In genomic region chr18:74331404-74331803, GRCh38 we compare ENCODE assay signal across 8 cellular contexts. TPM values are rescaled to one million over a fixed set of nuclear protein-coding genes. Genes with fewer than 3 reads are reported as not detected.
DNase-seq lines count a peak whose midpoint lies in the region; TF ChIP-seq lines count a peak whose summit lies in the region.

No MANE protein-coding gene starts in this region.

- peak; percentile 36 to 44 for TF ChIP-seq CTCF in brain (conservative IDR thresholded peaks at IDR 0.05)

- peak; percentile 23; the same call in 1 of the 2 replicates for TF ChIP-seq RAD21 in Ishikawa (IDR thresholded peaks at IDR 0.05; ENCODE audit: low read depth)

- intact Hi-C loops in activated naive CD4-positive, alpha-beta T cell treated with anti-CD3 and anti-CD28 coated beads for 36 hours (cut with micrococcal nuclease), result loop anchor here (1.0 kb wide), 1 partner anchor 135 kb away; no protein-coding TSS in a partner anchor

- no peak overlapping the region for H3K27ac Mint-ChIP-seq in brain
- H3K27ac Mint-ChIP-seq in activated naive CD4-positive, alpha-beta T cell treated with anti-CD3 and anti-CD28 coated beads for 36 hours, result no peak overlapping the region
- no peak overlapping the region for H3K27ac Mint-ChIP-seq in T-helper 2 cell treated with Interferon-gamma antibody and Interleukin-4, amounts not matched to agents 5 μg/mL and 100 μg/mL, for 36 hours

- no peaks in the 10 kb centered on the region for H3K36me3 Mint-ChIP-seq in brain
- no peaks in the 10 kb centered on the region for H3K36me3 Mint-ChIP-seq in activated naive CD4-positive, alpha-beta T cell treated with anti-CD3 and anti-CD28 coated beads for 36 hours (ENCODE audit: low read depth)
- H3K36me3 Mint-ChIP-seq in T-helper 2 cell treated with Interferon-gamma antibody and Interleukin-4, amounts not matched to agents 5 μg/mL and 100 μg/mL, for 36 hours (ENCODE audit: low read depth), result no peaks in the 10 kb centered on the region

- CTCF ChIA-PET in activated naive CD4-positive, alpha-beta T cell treated with anti-CD3 and anti-CD28 coated beads for 36 hours (lab: Charles Lee), result interaction anchor here (1.0 kb wide), 1 partner anchor 10 kb away, joined by 3 read pairs; no protein-coding TSS in a partner anchor

- H3K4me1 Mint-ChIP-seq in brain, result no peaks in the 10 kb centered on the region
- H3K4me1 Mint-ChIP-seq in activated naive CD4-positive, alpha-beta T cell treated with anti-CD3 and anti-CD28 coated beads for 36 hours (ENCODE audit: low read depth), result no peaks in the 10 kb centered on the region
- no peaks in the 10 kb centered on the region for H3K4me1 Mint-ChIP-seq in T-helper 2 cell treated with Interferon-gamma antibody and Interleukin-4, amounts not matched to agents 5 μg/mL and 100 μg/mL, for 36 hours (ENCODE audit: low read depth)

- H3K36me3 ChIP-seq in MG63, result no peaks in the 10 kb centered on the region

- DNase-seq in GM03348 (ENCODE audit: low spot score) (peak; percentile 44), myocyte (ENCODE audit: low read depth) (peak; percentile 64), MG63 (no peak), NCI-H2227 (lab: John Stamatoyannopoulos, UW; ENCODE audit: unreplicated experiment) (no peak)
- no peak for DNase-seq in activated naive CD4-positive, alpha-beta T cell treated with anti-CD3 and anti-CD28 coated beads for 36 hours
- no peak for DNase-seq in T-helper 2 cell treated with Interferon-gamma antibody and Interleukin-4, amounts not matched to agents 5 μg/mL and 100 μg/mL, for 36 hours (ENCODE audit: low spot score)

- no peaks in the 10 kb centered on the region for H3K27me3 ChIP-seq in MG63

- H3K4me3 Mint-ChIP-seq in brain, result no peak overlapping the region
- H3K4me3 Mint-ChIP-seq in activated naive CD4-positive, alpha-beta T cell treated with anti-CD3 and anti-CD28 coated beads for 36 hours, result no peak overlapping the region
- no peak overlapping the region for H3K4me3 Mint-ChIP-seq in T-helper 2 cell treated with Interferon-gamma antibody and Interleukin-4, amounts not matched to agents 5 μg/mL and 100 μg/mL, for 36 hours

- H3K4me3 ChIP-seq in MG63, result no peak overlapping the region

- no peaks in the 10 kb centered on the region for H3K9me3 ChIP-seq in MG63

- no peaks in the 10 kb centered on the region for H3K9me3 Mint-ChIP-seq in brain
- no peaks in the 10 kb centered on the region for H3K9me3 Mint-ChIP-seq in activated naive CD4-positive, alpha-beta T cell treated with anti-CD3 and anti-CD28 coated beads for 36 hours
- no peaks in the 10 kb centered on the region for H3K9me3 Mint-ChIP-seq in T-helper 2 cell treated with Interferon-gamma antibody and Interleukin-4, amounts not matched to agents 5 μg/mL and 100 μg/mL, for 36 hours

- H3K27me3 Mint-ChIP-seq in brain, result peaks cover 9% of the 10 kb centered on the region
- peaks cover 6% of the 10 kb centered on the region for H3K27me3 Mint-ChIP-seq in activated naive CD4-positive, alpha-beta T cell treated with anti-CD3 and anti-CD28 coated beads for 36 hours (ENCODE audit: low read depth)
- peaks cover 9% of the 10 kb centered on the region for H3K27me3 Mint-ChIP-seq in T-helper 2 cell treated with Interferon-gamma antibody and Interleukin-4, amounts not matched to agents 5 μg/mL and 100 μg/mL, for 36 hours (ENCODE audit: low read depth)

- TF ChIP-seq EP300 in Ishikawa (IDR thresholded peaks at IDR 0.05; ENCODE audit: borderline replicate concordance), result no peak

TF ChIP-seq in Ishikawa, 13 proteins besides CTCF, POLR2A, EP300 and RAD21:
- TF ChIP-seq NFIC (IDR thresholded peaks at IDR 0.05) (no peak), MAX (IDR thresholded peaks at IDR 0.05) (no peak), ZBTB7A (IDR thresholded peaks at IDR 0.05; ENCODE audit: low read depth) (no peak), REST (IDR thresholded peaks at IDR 0.05; ENCODE audit: low read depth) (no peak), CREB1 (IDR thresholded peaks at IDR 0.05; ENCODE audit: low read depth) (no peak), USF1 (IDR thresholded peaks at IDR 0.05) (no peak), TAF1 (IDR thresholded peaks at IDR 0.05; ENCODE audit: low read depth) (no peak), YY1 (IDR thresholded peaks at IDR 0.05; ENCODE audit: low read depth) (no peak), TEAD4 (IDR thresholded peaks at IDR 0.05) (no peak), FOXM1 (IDR thresholded peaks at IDR 0.05; ENCODE audit: borderline replicate concordance, low read depth) (no peak), EGR1 (IDR thresholded peaks at IDR 0.05) (no peak), CEBPB (IDR thresholded peaks at IDR 0.05) (no peak), TCF12 (IDR thresholded peaks at IDR 0.05; ENCODE audit: low read depth) (no peak)

RNA-seq across cellular contexts. Expression of gene C18orf63, which starts 15.8 kb away (rescaled TPM):
- polyA plus RNA-seq in brain (ENCODE audit: insufficient read depth, low read depth, low replicate concordance), result not detected
- total RNA-seq in myocyte, result not detected in 2 replicates
- not detected for polyA plus RNA-seq in myocyte (2012)
- not detected in 2 replicates for total RNA-seq in MG63 (2014; rRNA removed; shearing (Covaris generic); ENCODE audit: low replicate concordance)
- total RNA-seq in activated naive CD4-positive, alpha-beta T cell treated with anti-CD3 and anti-CD28 coated beads for 36 hours, result not detected

RNA-seq across cellular contexts. Expression of gene CYB5A, which starts 39.6 kb away (rescaled TPM):
- polyA plus RNA-seq in brain (ENCODE audit: insufficient read depth, low read depth, low replicate concordance), result 243 TPM
- total RNA-seq in myocyte, result 48.7 and 66.2 TPM in 2 replicates
- polyA plus RNA-seq in myocyte (2012), result 88.9 TPM
- not detected in 2 replicates for total RNA-seq in MG63 (2014; rRNA removed; shearing (Covaris generic); ENCODE audit: low replicate concordance)
- 10 to 100 TPM; 77.8 to 78.3 TPM for total RNA-seq in activated naive CD4-positive, alpha-beta T cell treated with anti-CD3 and anti-CD28 coated beads for 36 hours

Comparison
In these comparisons a context has a peak if more than half of its experiments do, and no peak if none do; other contexts are left out.
1. DNase-seq: peak in GM03348 (single experiment) and myocyte (single experiment); none in MG63 (single experiment), NCI-H2227 (single experiment), activated naive CD4-positive, alpha-beta T cell treated with anti-CD3 and anti-CD28 coated beads for 36 hours (single experiment) and T-helper 2 cell treated with Interferon-gamma antibody and Interleukin-4, amounts not matched to agents 5 μg/mL and 100 μg/mL, for 36 hours (single experiment).
2. RNA of gene CYB5A, which starts 39.6 kb away (total RNA-seq): 77.8 to 78.3 TPM in activated naive CD4-positive, alpha-beta T cell treated with anti-CD3 and anti-CD28 coated beads for 36 hours and 48.7 to 66.2 TPM in myocyte; not detected in MG63; every median in the first group is over 10 times any median in the second.